ENCODE assay signal across 1 cellular context in genomic region chr7:33895025-33895804, GRCh38.
TF ChIP-seq lines count a peak whose summit lies in the region.

No MANE protein-coding gene starts in this region.

TF ChIP-seq in Ishikawa, 13 proteins besides CTCF, POLR2A, EP300 and RAD21 (continued from another document):
- TF ChIP-seq EGR1 (IDR thresholded peaks at IDR 0.05) (no peak), YY1 (IDR thresholded peaks at IDR 0.05; ENCODE audit: low read depth) (no peak), CEBPB (IDR thresholded peaks at IDR 0.05) (no peak), CREB1 (IDR thresholded peaks at IDR 0.05; ENCODE audit: low read depth) (no peak), TAF1 (IDR thresholded peaks at IDR 0.05; ENCODE audit: low read depth) (no peak)
